In genomic region chr6:75618437-75618836, GRCh38 we compare ENCODE assay signal across 16 cellular contexts.
"Had no signal": no experiment of that assay in that cellular context is flagged by ENCODE, and none has a peak within 500 bp of the region (broad histone marks: within the 10 kb centered on the region; RNA-seq: fewer than 3 reads in every experiment).

No MANE protein-coding gene starts in this region.

- H3K9me3 ChIP-seq: testis had no signal

- H3K27me3 ChIP-seq: testis had no signal

- ATAC-seq: esophagus mucosa; left lobe of liver; SK-N-SH treated with all-trans-retinoic acid at 6 μM for 48 hours; stimulated activated naive CD8-positive, alpha-beta T cell treated with anti-CD3 and anti-CD28 coated beads, Interleukin-15, Interleukin-2, amounts not matched to agents 100 U/mL and 50 U/mL, for 24 hours had no signal

- H3K27me3 Mint-ChIP-seq: activated naive CD8-positive, alpha-beta T cell treated with anti-CD3 and anti-CD28 coated beads for 36 hours had no signal

- H3K4me3 Mint-ChIP-seq: activated naive CD8-positive, alpha-beta T cell treated with anti-CD3 and anti-CD28 coated beads for 36 hours had no signal

- H3K27ac Mint-ChIP-seq: activated naive CD8-positive, alpha-beta T cell treated with anti-CD3 and anti-CD28 coated beads for 36 hours had no signal

- DNase-seq: activated CD4-positive, CD25-positive, alpha-beta regulatory T cell treated with anti-CD3 and anti-CD28 coated beads, Interleukin-2, amount 50 U/mL, for 72 hours; activated effector memory CD4-positive, alpha-beta T cell treated with anti-CD3 and anti-CD28 coated beads, Interleukin-2, amount 50 U/mL, for 16 hours; activated naive CD8-positive, alpha-beta T cell treated with anti-CD3 and anti-CD28 coated beads for 36 hours; anterior cingulate cortex; dermis blood vessel endothelial cell; head of caudate nucleus; mesenchymal stem cell; stimulated activated CD4-positive, alpha-beta T cell treated with anti-CD3 and anti-CD28 coated beads, Interleukin-2, amount 100 ng/mL, for 48 hours; stimulated activated naive CD8-positive, alpha-beta T cell treated with anti-CD3 and anti-CD28 coated beads, Interleukin-15, Interleukin-2, amounts not matched to agents 100 U/mL and 50 U/mL, for 24 hours; T-helper 2 cell; testis had no signal

- FAIRE-seq: endometrium, urothelium cell line had no signal

- H3K4me3 ChIP-seq: testis had no signal

- H3K27ac ChIP-seq: testis had no signal
